ENCODE assay signal across 21 cellular contexts in genomic region chr6:136990754-136991153, GRCh38. TPM values are rescaled to one million over a fixed set of nuclear protein-coding genes. Genes with fewer than 3 reads are reported as not detected.
DNase-seq lines count a peak whose midpoint lies in the region; ATAC-seq and TF ChIP-seq lines count a peak whose summit lies in the region.
"Had no signal": no experiment of that assay in that cellular context is flagged by ENCODE, and none has a peak within 500 bp of the region (broad histone marks: within the 10 kb centered on the region; RNA-seq: fewer than 3 reads in every experiment).

No MANE protein-coding gene starts in this region.

- no peaks in the 10 kb centered on the region for H3K36me3 Mint-ChIP-seq in GM23338 (ENCODE audit: low read depth)
- H3K36me3 Mint-ChIP-seq in brain = no peaks in the 10 kb centered on the region
- H3K36me3 Mint-ChIP-seq in nephron (ENCODE audit: low read depth) = no peaks in the 10 kb centered on the region

- peak overlapping the region; percentile 78 for H3K4me3 Mint-ChIP-seq in GM23338
- H3K4me3 Mint-ChIP-seq in brain = peak overlapping the region; percentile 72 to 90 (median 76)
- H3K4me3 Mint-ChIP-seq in nephron = peak overlapping the region; percentile 84 to 91 (median 89)
- H3K4me3 Mint-ChIP-seq: central memory CD8-positive, alpha-beta T cell had no signal

- intact Hi-C loops in mucosa of descending colon (cut with DNase I, micrococcal nuclease) = no loop called here

- H3K79me2 ChIP-seq in GM23338 (replicated peaks; ENCODE audit: insufficient read depth) = no peaks in the 10 kb centered on the region

- ATAC-seq in GM23338 (peak; percentile 18; the same call in 2 of the 3 replicates), HG03196 (IDR thresholded peaks at IDR 0.05; ENCODE audit: unreplicated experiment) (no peak), HG03432 (IDR thresholded peaks at IDR 0.05; ENCODE audit: unreplicated experiment) (no peak), mucosa of descending colon (no peak)

- H3F3A ChIP-seq in GM23338 (replicated peaks; ENCODE audit: low read depth) = no peaks in the 10 kb centered on the region

- no peaks in the 10 kb centered on the region for H3K9me3 ChIP-seq in mucosa of descending colon
- H3K9me3 ChIP-seq: heart left ventricle had no signal

- H3K36me3 ChIP-seq in GM23338 (ENCODE audit: insufficient read depth) = no peaks in the 10 kb centered on the region
- H3K36me3 ChIP-seq in mucosa of descending colon (ENCODE audit: low read depth) = no peaks in the 10 kb centered on the region
- H3K36me3 ChIP-seq: heart left ventricle had no signal

- no peaks in the 10 kb centered on the region for H3K27me3 ChIP-seq in GM23338 (ENCODE audit: insufficient read depth)

- DNase-seq in GM23338 (ENCODE audit: low spot score) (peak; percentile 39), NCI-H69 (lab: John Stamatoyannopoulos, UW) (peak; percentile 84), SKM-1 treated with dmso at 0.1 percent for 144 hours (lab: John Stamatoyannopoulos, UW; ENCODE audit: unreplicated experiment) (no peak), mucosa of descending colon (no peak)
- DNase-seq: activated CD4-positive, alpha-beta T cell treated with anti-CD3 and anti-CD28 coated beads, Interleukin-2, amount 50 U/mL, for 48 hours; effector CD4-positive, alpha-beta T cell; heart left ventricle; mesenchymal stem cell; NCI-H1436; NCI-H2227 treated with DMSO at 0.1 percent for 48 hours; SW 1271 had no signal

- no peak overlapping the region for H3K27ac Mint-ChIP-seq in GM23338
- H3K27ac Mint-ChIP-seq in brain = peak overlapping the region in 1 of 5 experiments; percentile 25
- no peak overlapping the region for H3K27ac Mint-ChIP-seq in nephron

- H3K4me1 Mint-ChIP-seq in GM23338 (peaks cover 48% of the 10 kb centered on the region), brain (peaks cover 24% of the 10 kb centered on the region), nephron (peaks cover 20% of the 10 kb centered on the region)
- H3K4me1 Mint-ChIP-seq: central memory CD8-positive, alpha-beta T cell had no signal

- no peaks in the 10 kb centered on the region for H4K20me1 ChIP-seq in GM23338 (replicated peaks; ENCODE audit: insufficient read depth)

- H3K4me3 ChIP-seq in GM23338 (peak overlapping the region; percentile 81), mucosa of descending colon (no peak overlapping the region)

- H3K4me1 ChIP-seq in GM23338 (ENCODE audit: insufficient read depth) = peaks cover 30% of the 10 kb centered on the region
- H3K4me1 ChIP-seq in mucosa of descending colon (ENCODE audit: low read depth) = no peaks in the 10 kb centered on the region

- no peaks in the 10 kb centered on the region for H3K9me2 ChIP-seq in GM23338 (ENCODE audit: insufficient read depth)

- no peak overlapping the region for H3K27ac ChIP-seq in GM23338 (ENCODE audit: low read depth)
- H3K27ac ChIP-seq: C4-2B, GM23248 had no signal

- H3K27me3 Mint-ChIP-seq in GM23338 (ENCODE audit: insufficient read depth, low read depth, poor library complexity) = peaks cover 12% of the 10 kb centered on the region
- H3K27me3 Mint-ChIP-seq in brain = peaks cover 55% of the 10 kb centered on the region
- peaks cover 35% of the 10 kb centered on the region for H3K27me3 Mint-ChIP-seq in nephron (ENCODE audit: low read depth)

- H3K9me3 Mint-ChIP-seq in GM23338 (no peaks in the 10 kb centered on the region), brain (peaks cover 0 to 8% (median 3%) of the 10 kb centered on the region in 5 experiments), nephron (no peaks in the 10 kb centered on the region)
- H3K9me3 Mint-ChIP-seq: central memory CD8-positive, alpha-beta T cell had no signal

- peak overlapping the region; percentile 98 for H3K4me2 ChIP-seq in GM23338

- TF ChIP-seq CTCF in GM23338 (conservative IDR thresholded peaks at IDR 0.05; ENCODE audit: low read depth in 2 of 2) = no peak
- no peak for TF ChIP-seq CTCF in brain (conservative IDR thresholded peaks at IDR 0.05)
- no peak for TF ChIP-seq CTCF in nephron (IDR thresholded peaks at IDR 0.05; ENCODE audit: unreplicated experiment in 3 of 3)
- TF ChIP-seq CTCF in mucosa of descending colon (IDR thresholded peaks at IDR 0.05) = no peak

- H2AFZ ChIP-seq in GM23338 = no peak overlapping the region

TF ChIP-seq in GM23338, 12 proteins besides CTCF, POLR2A, EP300 and RAD21:
- TF ChIP-seq NANOG (IDR thresholded peaks at IDR 0.05; ENCODE audit: borderline replicate concordance) = peak; percentile 96
- TF ChIP-seq, protein P1, sequence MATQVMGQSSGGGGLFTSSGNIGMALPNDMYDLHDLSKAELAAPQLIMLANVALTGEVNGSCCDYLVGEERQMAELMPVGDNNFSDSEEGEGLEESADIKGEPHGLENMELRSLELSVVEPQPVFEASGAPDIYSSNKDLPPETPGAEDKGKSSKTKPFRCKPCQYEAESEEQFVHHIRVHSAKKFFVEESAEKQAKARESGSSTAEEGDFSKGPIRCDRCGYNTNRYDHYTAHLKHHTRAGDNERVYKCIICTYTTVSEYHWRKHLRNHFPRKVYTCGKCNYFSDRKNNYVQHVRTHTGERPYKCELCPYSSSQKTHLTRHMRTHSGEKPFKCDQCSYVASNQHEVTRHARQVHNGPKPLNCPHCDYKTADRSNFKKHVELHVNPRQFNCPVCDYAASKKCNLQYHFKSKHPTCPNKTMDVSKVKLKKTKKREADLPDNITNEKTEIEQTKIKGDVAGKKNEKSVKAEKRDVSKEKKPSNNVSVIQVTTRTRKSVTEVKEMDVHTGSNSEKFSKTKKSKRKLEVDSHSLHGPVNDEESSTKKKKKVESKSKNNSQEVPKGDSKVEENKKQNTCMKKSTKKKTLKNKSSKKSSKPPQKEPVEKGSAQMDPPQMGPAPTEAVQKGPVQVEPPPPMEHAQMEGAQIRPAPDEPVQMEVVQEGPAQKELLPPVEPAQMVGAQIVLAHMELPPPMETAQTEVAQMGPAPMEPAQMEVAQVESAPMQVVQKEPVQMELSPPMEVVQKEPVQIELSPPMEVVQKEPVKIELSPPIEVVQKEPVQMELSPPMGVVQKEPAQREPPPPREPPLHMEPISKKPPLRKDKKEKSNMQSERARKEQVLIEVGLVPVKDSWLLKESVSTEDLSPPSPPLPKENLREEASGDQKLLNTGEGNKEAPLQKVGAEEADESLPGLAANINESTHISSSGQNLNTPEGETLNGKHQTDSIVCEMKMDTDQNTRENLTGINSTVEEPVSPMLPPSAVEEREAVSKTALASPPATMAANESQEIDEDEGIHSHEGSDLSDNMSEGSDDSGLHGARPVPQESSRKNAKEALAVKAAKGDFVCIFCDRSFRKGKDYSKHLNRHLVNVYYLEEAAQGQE (IDR thresholded peaks at IDR 0.05; ENCODE audit: unreplicated experiment) = no peak

RNA-seq across cellular contexts. Expression of gene IL20RA, which starts 54.0 kb away (rescaled TPM):
- 2.4 and 3.5 TPM in 2 replicates for total RNA-seq in GM23338 (2014; rRNA removed; shearing (Covaris generic))
- polyA plus RNA-seq in GM23338 (2016; fragmentation: Nextera tagmentation; extraction: Ambion mirVana) (1.2 and 2.6 TPM in 2 replicates), brain (ENCODE audit: insufficient read depth, low read depth, low replicate concordance) (2.1 TPM)
- 10 to 100 TPM in 2 of 3 donors, 1 to 10 TPM in 1; 3.2 to 12.2 (median 11.6) TPM for total RNA-seq in mucosa of descending colon
- total RNA-seq: A673, GM23248, RPMI7951 had no signal
- polyA plus RNA-seq: GM23248, neural cell had no signal

Comparison
In these comparisons a context has a peak if more than half of its experiments do, and no peak if none do; other contexts are left out.
1. DNase-seq: peak in GM23338 (single experiment) and NCI-H69 (single experiment); none in SKM-1 treated with dmso at 0.1 percent for 144 hours (single experiment) and mucosa of descending colon (0 of 3).
2. Peak in every context shown above with its lines, with median percentiles within 50 percentile points of each other: H3K4me3 Mint-ChIP-seq.